Comparison of ENCODE assay signal across 29 cellular contexts in genomic region chr11:27203077-27203476, GRCh38.
DNase-seq lines count a peak whose midpoint lies in the region; ATAC-seq and TF ChIP-seq lines count a peak whose summit lies in the region.
"Had no signal": no experiment of that assay in that cellular context is flagged by ENCODE, and none has a peak within 500 bp of the region (broad histone marks: within the 10 kb centered on the region; RNA-seq: fewer than 3 reads in every experiment).

No MANE protein-coding gene starts in this region.

- H3K36me3 ChIP-seq in esophagus squamous epithelium = no peaks in the 10 kb centered on the region
- H3K36me3 ChIP-seq in psoas muscle (ENCODE audit: insufficient read depth in 1 of 2, low read depth in 1 of 2) = no peaks in the 10 kb centered on the region
- H3K36me3 ChIP-seq: heart right ventricle, SJSA1, stomach, tibial artery had no signal

- intact Hi-C loops in esophagus squamous epithelium (cut with DNase I) = no loop called here
- intact Hi-C loops in psoas muscle (cut with DNase I) = no loop called here

- 73 to 95% methylated on average over 3 to 4 of the region's 4 CpGs for WGBS in esophagus squamous epithelium, 2 donors
- 44 to 73% (median 46%) methylated on average over 4 of the region's 4 CpGs for WGBS in psoas muscle, 3 donors

- no peak for TF ChIP-seq CTCF in esophagus squamous epithelium (IDR thresholded peaks at IDR 0.05)
- no peak for TF ChIP-seq CTCF in psoas muscle (IDR thresholded peaks at IDR 0.05)

- DNase-seq in NCI-H82 (lab: John Stamatoyannopoulos, UW) (peak; percentile 24), NCI-H82 treated with DMSO at 0.1 percent for 48 hours (lab: John Stamatoyannopoulos, UW; ENCODE audit: unreplicated experiment) (no peak), esophagus squamous epithelium (lab: John Stamatoyannopoulos, UW) (no peak), psoas muscle (no peak), NCI-H2081 treated with DMSO at 0.1 percent for 48 hours (lab: John Stamatoyannopoulos, UW) (no peak), GOT3 (lab: John Stamatoyannopoulos, UW) (no peak)
- DNase-seq in activated CD8-positive, alpha-beta memory T cell treated with anti-CD3 and anti-CD28 coated beads, Interleukin-2, amount 50 U/mL, for 48 hours = no peak
- no peak for DNase-seq in stimulated activated naive CD8-positive, alpha-beta T cell treated with anti-CD3 and anti-CD28 coated beads, Interleukin-15, Interleukin-2, amounts not matched to agents 100 U/mL and 50 U/mL, for 24 hours
- DNase-seq: activated CD4-positive, alpha-beta T cell treated with anti-CD3 and anti-CD28 coated beads, Interleukin-2, amount 50 U/mL, for 4 hours; activated naive CD4-positive, alpha-beta T cell treated with Interleukin-2 at 50 U/mL for 16 hours; DMS79; foreskin melanocyte; H7; heart right ventricle; kidney glomerular epithelial cell; midbrain; MM.1S; natural killer cell; NCI-H1417; NCI-H2029; NCI-H345; stimulated activated CD4-positive, alpha-beta T cell treated with anti-CD3 and anti-CD28 coated beads, Interleukin-1b, Interleukin-23, amount 100 ng/mL, for 48 hours; stimulated activated CD8-positive, alpha-beta memory T cell treated with anti-CD3 and anti-CD28 coated beads, Interleukin-4, amount 100 ng/mL, for 48 hours; stomach; tibial artery had no signal

- H3K4me3 ChIP-seq in esophagus squamous epithelium = no peak overlapping the region
- no peak overlapping the region for H3K4me3 ChIP-seq in psoas muscle
- H3K4me3 ChIP-seq: heart right ventricle, SJSA1, skin epidermis, stomach, tibial artery had no signal

- peak overlapping the region in 3 of 4 donors; percentile 54 to 75 (median 58) for H3K27ac ChIP-seq in esophagus squamous epithelium
- H3K27ac ChIP-seq in psoas muscle = peak overlapping the region; percentile 88
- H3K27ac ChIP-seq: KMS-11, tibial artery had no signal

- H3K9me3 ChIP-seq in esophagus squamous epithelium (no peaks in the 10 kb centered on the region), psoas muscle (no peaks in the 10 kb centered on the region)
- H3K9me3 ChIP-seq: heart right ventricle, SJSA1, stomach, tibial artery had no signal

- no peak for TF ChIP-seq POLR2A in esophagus squamous epithelium (IDR thresholded peaks at IDR 0.05)

- H3K4me1 ChIP-seq in esophagus squamous epithelium (peaks cover 12 to 55% (median 14%) of the 10 kb centered on the region in 3 donors), psoas muscle (peaks cover 19% of the 10 kb centered on the region)

- peak; percentile 66 to 87 (median 76) for ATAC-seq in psoas muscle
- ATAC-seq in stimulated activated naive CD8-positive, alpha-beta T cell treated with anti-CD3 and anti-CD28 coated beads, Interleukin-15, Interleukin-2, amounts not matched to agents 100 U/mL and 50 U/mL, for 24 hours = no peak
- ATAC-seq: natural killer cell, WTC11 had no signal

- no peaks in the 10 kb centered on the region for H3K27me3 ChIP-seq in esophagus squamous epithelium
- H3K27me3 ChIP-seq in psoas muscle (ENCODE audit: insufficient read depth in 3 of 3, low read length in 2 of 3) = no peaks in the 10 kb centered on the region
- H3K27me3 ChIP-seq: heart right ventricle, SJSA1, stomach, tibial artery had no signal
